ENCODE assay signal across 1 cellular context in the genomic region with DNA sequence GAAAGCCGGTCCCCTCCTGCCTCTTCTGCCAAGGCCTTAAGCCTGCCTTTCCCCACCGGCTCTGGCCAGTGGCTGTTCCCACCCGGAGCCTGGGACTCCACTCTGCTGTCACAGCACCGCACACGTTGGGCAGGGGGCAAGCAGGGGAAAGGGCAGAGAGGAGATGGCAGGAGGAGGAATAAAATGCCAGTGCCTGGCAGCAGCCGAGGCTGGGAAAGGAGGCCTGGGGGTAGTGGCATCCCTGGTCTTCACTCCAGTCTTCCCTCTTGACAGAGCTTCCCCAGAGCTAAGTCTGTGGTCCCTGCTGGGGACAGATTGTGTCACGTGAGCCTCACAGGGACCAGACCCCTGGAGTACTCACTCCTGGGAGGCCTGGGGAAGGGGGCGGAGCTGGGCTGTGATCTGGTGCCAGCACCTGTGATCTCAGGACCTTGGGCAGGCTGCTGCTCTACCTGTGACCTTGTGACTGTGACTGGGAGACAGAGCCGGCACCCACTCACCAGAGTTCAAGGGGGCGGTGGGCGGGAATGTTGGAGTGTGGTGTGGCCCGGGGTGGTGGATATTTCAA.
A peak's percentile ranks its signal among the peaks of the same experiment; 100 is the strongest.
TF ChIP-seq lines count a peak whose summit lies in the region.

No MANE protein-coding gene starts in this region.

TF ChIP-seq in HepG2, 621 proteins besides CTCF, POLR2A, EP300 and RAD21 (continued from another document and continues in another):
- no peak for TF ChIP-seq ZBTB25 (CRISPR knock-in tag; IDR thresholded peaks at IDR 0.05)
- TF ChIP-seq ZBTB43 (CRISPR knock-in tag; conservative IDR thresholded peaks at IDR 0.05) = peak; percentile 95
- no peak for TF ChIP-seq ZNF572 (CRISPR knock-in tag; IDR thresholded peaks at IDR 0.05)
- peak; percentile 27; the same call in 1 of the 2 replicates for TF ChIP-seq MIER3 (CRISPR knock-in tag; IDR thresholded peaks at IDR 0.05; ENCODE audit: borderline replicate concordance)
- TF ChIP-seq ZNF563 (CRISPR knock-in tag; IDR thresholded peaks at IDR 0.05) = no peak
- peak; percentile 85 for TF ChIP-seq RERE (CRISPR knock-in tag; IDR thresholded peaks at IDR 0.05; ENCODE audit: low read depth)
- peak; percentile 23; the same call in 1 of the 2 replicates for TF ChIP-seq ZNF318 (CRISPR knock-in tag; IDR thresholded peaks at IDR 0.05)
- TF ChIP-seq ZXDC (CRISPR knock-in tag; IDR thresholded peaks at IDR 0.05) = no peak
- TF ChIP-seq ZFP36 (IDR thresholded peaks at IDR 0.05; ENCODE audit: borderline replicate concordance, low read depth, low read length, partially characterized antibody) = no peak
- TF ChIP-seq TCF12 (IDR thresholded peaks at IDR 0.05) = no peak
- peak; percentile 97 for TF ChIP-seq TCF12 (CRISPR knock-in tag; IDR thresholded peaks at IDR 0.05)
- TF ChIP-seq, protein P1, sequence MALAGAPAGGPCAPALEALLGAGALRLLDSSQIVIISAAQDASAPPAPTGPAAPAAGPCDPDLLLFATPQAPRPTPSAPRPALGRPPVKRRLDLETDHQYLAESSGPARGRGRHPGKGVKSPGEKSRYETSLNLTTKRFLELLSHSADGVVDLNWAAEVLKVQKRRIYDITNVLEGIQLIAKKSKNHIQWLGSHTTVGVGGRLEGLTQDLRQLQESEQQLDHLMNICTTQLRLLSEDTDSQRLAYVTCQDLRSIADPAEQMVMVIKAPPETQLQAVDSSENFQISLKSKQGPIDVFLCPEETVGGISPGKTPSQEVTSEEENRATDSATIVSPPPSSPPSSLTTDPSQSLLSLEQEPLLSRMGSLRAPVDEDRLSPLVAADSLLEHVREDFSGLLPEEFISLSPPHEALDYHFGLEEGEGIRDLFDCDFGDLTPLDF (CRISPR knock-in tag; IDR thresholded peaks at IDR 0.05) = 0 out of 2 replicates have a peak, but pooled peaks have one; percentile 37
- TF ChIP-seq WIZ (CRISPR knock-in tag; IDR thresholded peaks at IDR 0.05) = no peak
- no peak for TF ChIP-seq PAX8 (CRISPR knock-in tag; IDR thresholded peaks at IDR 0.05; ENCODE audit: borderline replicate concordance)
- peak; percentile 58; the same call in 1 of the 2 replicates for TF ChIP-seq HHEX (CRISPR knock-in tag; IDR thresholded peaks at IDR 0.05)
- TF ChIP-seq SOX6 (IDR thresholded peaks at IDR 0.05) = no peak
- TF ChIP-seq SOX6 (CRISPR knock-in tag; IDR thresholded peaks at IDR 0.05) = peak; percentile 88
- TF ChIP-seq CHD4 (IDR thresholded peaks at IDR 0.05; ENCODE audit: borderline replicate concordance, low read length) = peak; percentile 74; the same call in 1 of the 2 replicates
- TF ChIP-seq REST (IDR thresholded peaks at IDR 0.05; ENCODE audit: borderline replicate concordance in 1 of 2, low read depth in 1 of 2, low read length in 2 of 2) = peak in 1 of 2 experiments; percentile 37; a peak in 1 of 4 replicates
- TF ChIP-seq ZNF607 (CRISPR knock-in tag; IDR thresholded peaks at IDR 0.05; ENCODE audit: borderline replicate concordance) = peak; percentile 23; the same call in 1 of the 2 replicates
- peak; percentile 95 for TF ChIP-seq ZNF746 (CRISPR knock-in tag; IDR thresholded peaks at IDR 0.05)
- TF ChIP-seq ZNF543 (CRISPR knock-in tag; IDR thresholded peaks at IDR 0.05) = peak; percentile 74; the same call in 1 of the 2 replicates
- TF ChIP-seq NCOA1 (CRISPR knock-in tag; IDR thresholded peaks at IDR 0.05) = 0 out of 2 replicates have a peak, but pooled peaks have one; percentile 22
- TF ChIP-seq ERF (CRISPR knock-in tag; IDR thresholded peaks at IDR 0.05) = peak; percentile 70; the same call in 1 of the 2 replicates
- TF ChIP-seq SP5 (CRISPR knock-in tag; IDR thresholded peaks at IDR 0.05; ENCODE audit: borderline replicate concordance, low read depth) = peak; percentile 100
- peak; percentile 62; the same call in 1 of the 2 replicates for TF ChIP-seq DR1 (CRISPR knock-in tag; IDR thresholded peaks at IDR 0.05)
- no peak for TF ChIP-seq KDM5A (IDR thresholded peaks at IDR 0.05; ENCODE audit: borderline replicate concordance, low read length)
